25 cellular contexts compared by ENCODE assay signal in genomic region chr10:106267591-106267990, GRCh38.
"Had no signal": no experiment of that assay in that cellular context is flagged by ENCODE, and none has a peak within 500 bp of the region (broad histone marks: within the 10 kb centered on the region; RNA-seq: fewer than 3 reads in every experiment).

No MANE protein-coding gene starts in this region.

- H3K27ac ChIP-seq: gastroesophageal sphincter, heart right ventricle, left ventricle myocardium inferior, lower lobe of right lung, pancreas, right atrium auricular region, sigmoid colon, testis, tibial artery, uterus had no signal

- H3K9me3 Mint-ChIP-seq: nephron progenitor cell had no signal

- H3K27me3 Mint-ChIP-seq: central memory CD8-positive, alpha-beta T cell; naive thymus-derived CD8-positive, alpha-beta T cell; progenitor cell of endocrine pancreas; type B pancreatic cell had no signal

- H3K9me3 ChIP-seq: gastroesophageal sphincter, heart right ventricle, left ventricle myocardium inferior, lower lobe of right lung, pancreas, right atrium auricular region, sigmoid colon, testis, tibial artery, uterus had no signal

- H3K36me3 Mint-ChIP-seq: naive thymus-derived CD8-positive, alpha-beta T cell; stimulated activated effector memory CD8-positive, alpha-beta T cell treated with anti-CD3 and anti-CD28 coated beads, Interleukin-12 subunit alpha, Interleukin-12 subunit beta, amount 100 ng/mL, for 72 hours; type B pancreatic cell had no signal

- ATAC-seq: gastroesophageal sphincter; heart right ventricle; left colon; naive thymus-derived CD8-positive, alpha-beta T cell; pancreas; stimulated activated effector memory CD8-positive, alpha-beta T cell treated with anti-CD3 and anti-CD28 coated beads, Interleukin-12 subunit alpha, Interleukin-12 subunit beta, amount 100 ng/mL, for 72 hours; stimulated activated naive CD8-positive, alpha-beta T cell treated with anti-CD3 and anti-CD28 coated beads, Interleukin-15, Interleukin-2, amounts not matched to agents 100 U/mL and 50 U/mL, for 24 hours had no signal

- H3K36me3 ChIP-seq: gastroesophageal sphincter, heart right ventricle, left ventricle myocardium inferior, lower lobe of right lung, pancreas, right atrium auricular region, sigmoid colon, tibial artery, uterus had no signal

- H3K4me1 Mint-ChIP-seq: central memory CD8-positive, alpha-beta T cell; naive thymus-derived CD8-positive, alpha-beta T cell; nephron progenitor cell; stimulated activated effector memory CD8-positive, alpha-beta T cell treated with anti-CD3 and anti-CD28 coated beads, Interleukin-12 subunit alpha, Interleukin-12 subunit beta, amount 100 ng/mL, for 72 hours had no signal

- DNase-seq: cortex of kidney; foreskin fibroblast; heart right ventricle; hippocampal formation; kidney glomerular epithelial cell; left colon; left ventricle myocardium inferior; lower lobe of right lung; naive thymus-derived CD8-positive, alpha-beta T cell; nephron progenitor cell; sigmoid colon; stimulated activated CD4-positive, alpha-beta T cell treated with anti-CD3 and anti-CD28 coated beads, Interleukin-2, amount 100 ng/mL, for 24 hours; stimulated activated CD4-positive, alpha-beta T cell treated with anti-CD3 and anti-CD28 coated beads, Interleukin-4, amount 100 ng/mL, for 24 hours; stimulated activated naive CD8-positive, alpha-beta T cell treated with anti-CD3 and anti-CD28 coated beads, Interleukin-15, Interleukin-2, amounts not matched to agents 100 U/mL and 50 U/mL, for 24 hours; substantia nigra; testis; tibial artery; uterus had no signal

- H3K4me1 ChIP-seq: gastroesophageal sphincter, heart right ventricle, left ventricle myocardium inferior, lower lobe of right lung, pancreas, right atrium auricular region, sigmoid colon, testis, tibial artery, uterus had no signal

- H3K27me3 ChIP-seq: gastroesophageal sphincter, heart right ventricle, right atrium auricular region, sigmoid colon, testis, tibial artery, uterus had no signal

- H3K4me3 Mint-ChIP-seq: central memory CD8-positive, alpha-beta T cell; naive thymus-derived CD8-positive, alpha-beta T cell; nephron progenitor cell; stimulated activated effector memory CD8-positive, alpha-beta T cell treated with anti-CD3 and anti-CD28 coated beads, Interleukin-12 subunit alpha, Interleukin-12 subunit beta, amount 100 ng/mL, for 72 hours; type B pancreatic cell had no signal

- H3K4me3 ChIP-seq: gastroesophageal sphincter, heart right ventricle, left ventricle myocardium inferior, lower lobe of right lung, pancreas, right atrium auricular region, sigmoid colon, testis, tibial artery, uterus had no signal

- H3K27ac Mint-ChIP-seq: naive thymus-derived CD8-positive, alpha-beta T cell; nephron progenitor cell; progenitor cell of endocrine pancreas; stimulated activated effector memory CD8-positive, alpha-beta T cell treated with anti-CD3 and anti-CD28 coated beads, Interleukin-12 subunit alpha, Interleukin-12 subunit beta, amount 100 ng/mL, for 72 hours; type B pancreatic cell had no signal
